Comparison of ENCODE assay signal across 8 cellular contexts in genomic region chr13:26253787-26254582, GRCh38. TPM values are rescaled to one million over a fixed set of nuclear protein-coding genes. Genes with fewer than 3 reads are reported as not detected.
DNase-seq lines count a peak whose midpoint lies in the region; ATAC-seq and TF ChIP-seq lines count a peak whose summit lies in the region.

CDK8 (plus strand) TSS chr13:26254129; CDS start chr13:26254642, 513 bp downstream.

- no CpG with 5 or more reads among the region's 79 CpGs for whole genome bisulfite sequencing in trophoblast cell (ENCODE audit: extremely low coverage, insufficient coverage, insufficient read length)
- 1% methylated on average over 43 of the region's 79 CpGs; no CpG with 5 or more reads in 1 of the 2 donors for WGBS in transverse colon (ENCODE audit: low coverage in 1 of 2), 2 donors

- H3K4me3 ChIP-seq in adipocyte (ENCODE audit: low read length) (peak within 1 kb of the TSS; percentile 93), trophoblast cell (ENCODE audit: low read depth, low read length) (peak within 1 kb of the TSS; percentile 95), transverse colon (peak within 1 kb of the TSS; percentile 58 to 82 (median 78))

- TF ChIP-seq CTCF in GM13976 (IDR thresholded peaks at IDR 0.05; ENCODE audit: borderline replicate concordance, control extremely low read depth, extremely low read depth, insufficient read depth, missing control alignments) (no peak), transverse colon (IDR thresholded peaks at IDR 0.05) (peak in 1 of 5 experiments; percentile 6)

- H2BK5ac ChIP-seq in trophoblast cell (ENCODE audit: low read depth, low read length, poor library complexity), result peak within 1 kb of the TSS; percentile 99

- H2AFZ ChIP-seq in trophoblast cell (ENCODE audit: insufficient read depth, low read length, poor library complexity), result peak within 1 kb of the TSS; percentile 99

- peak within 1 kb of the TSS; percentile 93 for H4K91ac ChIP-seq in trophoblast cell (ENCODE audit: low read depth, low read length)

- H3K23ac ChIP-seq in trophoblast cell (ENCODE audit: low read length), result no peak within 1 kb of the TSS

- peak within 1 kb of the TSS; percentile 40 for H2AK5ac ChIP-seq in trophoblast cell (ENCODE audit: low read length)

- H3K4me2 ChIP-seq in trophoblast cell (ENCODE audit: low read length), result peak within 1 kb of the TSS; percentile 85

- H3K79me2 ChIP-seq in trophoblast cell (ENCODE audit: control insufficient read depth, insufficient read depth, low read length, poor library complexity), result peaks cover 7% of the 10 kb centered on the region

- TF ChIP-seq EP300 in transverse colon (IDR thresholded peaks at IDR 0.05; ENCODE audit: low read depth), result no peak

- H3K27me3 ChIP-seq in adipocyte (replicated peaks; ENCODE audit: control insufficient read depth, insufficient read depth, low read length) (no peaks in the 10 kb centered on the region), trophoblast cell (ENCODE audit: insufficient read depth, low read length) (no peaks in the 10 kb centered on the region), transverse colon (no peaks in the 10 kb centered on the region)

- peak within 1 kb of the TSS; percentile 97 for H4K12ac ChIP-seq in trophoblast cell (ENCODE audit: low read depth, low read length)

- intact Hi-C loops in cardiac septum (cut with DNase I), result loop anchor here (2.0 to 10.0 kb wide), 2 partner anchors 33 to 69 kb away; no protein-coding TSS in a partner anchor
- intact Hi-C loops in transverse colon (cut with DNase I; ENCODE audit: low total_unique reads), result loop anchor here (10.0 kb wide), 1 partner anchor 241 kb away; no protein-coding TSS in a partner anchor

- peak within 1 kb of the TSS; percentile 95 for H3K9ac ChIP-seq in adipocyte (ENCODE audit: low read length)
- H3K9ac ChIP-seq in trophoblast cell (ENCODE audit: low read length), result peak within 1 kb of the TSS; percentile 94

- peaks cover 10% of the 10 kb centered on the region for H3K79me1 ChIP-seq in trophoblast cell (ENCODE audit: low read length)

- H3K18ac ChIP-seq in trophoblast cell (ENCODE audit: low read length), result peak within 1 kb of the TSS; percentile 98

- peak; percentile 87 for ATAC-seq in HG02852 (IDR thresholded peaks at IDR 0.05; ENCODE audit: unreplicated experiment)

- DNase-seq in GM13976 (ENCODE audit: low spot score), result peak; percentile 88
- peak; percentile 5 for DNase-seq in NCI-H1436 treated with DMSO at 0.1 percent for 48 hours (lab: John Stamatoyannopoulos, UW)
- DNase-seq in T follicular helper cell (ENCODE audit: low read depth), result peak; percentile 85
- peak; percentile 96 for DNase-seq in adipocyte (ENCODE audit: low read depth)
- DNase-seq in cardiac septum (ENCODE audit: low spot score), result peak; percentile 94
- peak; percentile 83 to 92 for DNase-seq in trophoblast cell
- peak; percentile 92 for DNase-seq in transverse colon

- H2BK120ac ChIP-seq in trophoblast cell (ENCODE audit: insufficient read depth, low read length, poor library complexity), result peak within 1 kb of the TSS; percentile 99

- H3K27ac ChIP-seq in trophoblast cell (ENCODE audit: low read depth, low read length) (peak within 1 kb of the TSS; percentile 94), transverse colon (peak within 1 kb of the TSS; percentile 90 to 93 (median 92))

- H3K4ac ChIP-seq in trophoblast cell (ENCODE audit: low read depth, low read length), result peak within 1 kb of the TSS; percentile 98

- no peaks in the 10 kb centered on the region for H3K9me3 ChIP-seq in adipocyte (ENCODE audit: control insufficient read depth, low read length)
- H3K9me3 ChIP-seq in trophoblast cell (ENCODE audit: insufficient read depth, low read depth, low read length), result no peaks in the 10 kb centered on the region
- no peaks in the 10 kb centered on the region for H3K9me3 ChIP-seq in transverse colon

- H3K14ac ChIP-seq in trophoblast cell (ENCODE audit: low read length), result peak within 1 kb of the TSS; percentile 99

- peaks cover 16% of the 10 kb centered on the region for H3K4me1 ChIP-seq in adipocyte (ENCODE audit: control insufficient read depth, insufficient read depth, low read length)
- no peaks in the 10 kb centered on the region for H3K4me1 ChIP-seq in trophoblast cell (ENCODE audit: control insufficient read depth in 1 of 2, insufficient read depth in 2 of 2, low read length in 2 of 2)
- peaks cover 0 to 36% (median 16%) of the 10 kb centered on the region in 4 donors for H3K4me1 ChIP-seq in transverse colon

- H3K36me3 ChIP-seq in adipocyte (ENCODE audit: control insufficient read depth, insufficient read depth, low read length, severe bottlenecking) (no peaks in the 10 kb centered on the region), trophoblast cell (ENCODE audit: control insufficient read depth in 1 of 2, insufficient read depth in 2 of 2, low read length in 2 of 2) (no peaks in the 10 kb centered on the region), transverse colon (no peaks in the 10 kb centered on the region)

- peak within 1 kb of the TSS; percentile 93 for H2BK12ac ChIP-seq in trophoblast cell (ENCODE audit: low read length)

- peak within 1 kb of the TSS; percentile 100 for H4K8ac ChIP-seq in trophoblast cell (ENCODE audit: low read depth, low read length)

- in situ Hi-C loops in GM13976 (cut with MboI; ENCODE audit: low sequenced_read_pairs, unreplicated experiment) (no loop called here), transverse colon (cut with MboI; ENCODE audit: low pct_ligation_motif_present in 1 of 4, low pct_unique_long_range_greater_than_20kb in 1 of 4, low sequenced_read_pairs in 3 of 4) (no loop called here)

- peak; percentile 84 for TF ChIP-seq POLR2A in transverse colon (IDR thresholded peaks at IDR 0.05)

RNA-seq across cellular contexts. Expression of gene CDK8, which starts in this region (rescaled TPM):
- 12.4 TPM for total RNA-seq in cardiac septum
- polyA plus RNA-seq in trophoblast cell (2013), result 48.3 and 49.5 TPM in 2 replicates
- total RNA-seq in transverse colon, result 10 to 100 TPM in 3 of 4 donors, 1 to 10 TPM in 1; 8.6 to 37.4 (median 22.3) TPM

Comparison
In these comparisons a context has a peak if more than half of its experiments do, and no peak if none do; other contexts are left out.
1. Peak in every context shown above with its lines: DNase-seq, ATAC-seq, H3K4me3 ChIP-seq and H3K27ac ChIP-seq.
2. DNase-seq: peak in every context shown above with its lines; median percentile 96 in adipocyte; 94 in cardiac septum; 92 in transverse colon; 88 in GM13976; 88 in trophoblast cell; 85 in T follicular helper cell; 5 in NCI-H1436 treated with DMSO at 0.1 percent for 48 hours.